In the genomic region with DNA sequence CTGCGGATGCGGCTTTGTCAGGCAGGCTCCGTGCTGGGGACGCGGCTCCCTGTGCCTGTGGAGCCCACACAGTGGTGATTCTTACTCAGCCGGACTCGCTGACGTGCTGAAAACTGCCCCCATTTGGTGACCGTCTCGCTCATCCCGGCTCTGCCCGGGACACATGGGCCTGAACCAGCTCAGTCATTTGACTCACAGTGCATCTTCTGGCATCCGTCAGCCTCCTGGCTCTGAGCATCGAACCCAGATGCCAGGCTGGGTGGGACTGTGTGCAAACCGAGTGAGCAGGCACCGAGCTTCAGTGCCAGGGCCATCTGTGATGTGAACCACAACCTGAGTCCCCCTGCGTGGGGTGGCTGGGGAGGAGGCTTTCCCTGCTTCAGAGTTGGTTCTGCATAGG, we compare ENCODE assay signal across 31 cellular contexts. TPM values are rescaled to one million over a fixed set of nuclear protein-coding genes. Genes with fewer than 3 reads are reported as not detected.
"Had no signal": no experiment of that assay in that cellular context is flagged by ENCODE, and none has a peak within 500 bp of the region (broad histone marks: within the 10 kb centered on the region; RNA-seq: fewer than 3 reads in every experiment).

No MANE protein-coding gene starts in this region.

- H3K4me3 ChIP-seq: body of pancreas, coronary artery, dorsolateral prefrontal cortex, gastrocnemius medialis, heart left ventricle had no signal

- H3K9me3 ChIP-seq: body of pancreas, gastrocnemius medialis, heart left ventricle had no signal

- DNase-seq: activated B cell treated with CpG ODN at 0.5 μM for 24 hours; activated CD4-positive, alpha-beta T cell treated with anti-CD3 and anti-CD28 coated beads for 48 hours; activated CD4-positive, alpha-beta T cell treated with anti-CD3 and anti-CD28 coated beads, Interleukin-2, amount 50 U/mL, for 1 hour; activated CD4-positive, alpha-beta T cell treated with anti-CD3 and anti-CD28 coated beads, Interleukin-2, amount 50 U/mL, for 48 hours; activated CD8-positive, alpha-beta memory T cell treated with anti-CD3 and anti-CD28 coated beads for 24 hours; activated CD8-positive, alpha-beta T cell treated with anti-CD3 and anti-CD28 coated beads for 36 hours; activated effector memory CD4-positive, alpha-beta T cell treated with Interleukin-2 at 50 U/mL for 16 hours; activated gamma-delta T cell treated with Interleukin-2 at 50 U/mL for 16 hours; activated naive CD4-positive, alpha-beta T cell treated with anti-CD3 and anti-CD28 coated beads, Interleukin-2, amount 50 U/mL, for 16 hours; activated naive CD4-positive, alpha-beta T cell treated with Interleukin-2 at 50 U/mL for 16 hours; activated T-cell treated with anti-CD3 and anti-CD28 coated beads, Interleukin-2, amount 50 U/mL, for 4 hours; amniotic stem cell; body of pancreas; effector memory CD4-positive, alpha-beta T cell; endodermal cell; foreskin keratinocyte; gastrocnemius medialis; glutamatergic neuron; heart left ventricle; T-helper 1 cell; T-helper 17 cell; T1000; WERI-Rb-1 had no signal

- H3K4me1 ChIP-seq: foreskin keratinocyte had no signal

- H3K4me1 Mint-ChIP-seq: activated T-helper 17 cell treated with anti-CD3 and anti-CD28 coated beads, Interleukin-2, amount 50 U/mL, for 72 hours had no signal

- H3K27ac ChIP-seq: body of pancreas, coronary artery, foreskin keratinocyte, gastrocnemius medialis, heart left ventricle, WERI-Rb-1 had no signal

- H3K27me3 Mint-ChIP-seq: activated B cell treated with CpG ODN at 0.5 μM for 24 hours; activated CD8-positive, alpha-beta T cell treated with anti-CD3 and anti-CD28 coated beads for 36 hours; activated naive CD8-positive, alpha-beta T cell; activated T-helper 17 cell treated with anti-CD3 and anti-CD28 coated beads, Interleukin-2, amount 50 U/mL, for 72 hours; dendritic cell treated with granulocyte-macrophage colony-stimulating factor and Interleukin-4, amounts not matched to agents 40 ng/mL and 50 ng/mL, for 4 days; T-helper 17 cell had no signal

- H3K9me3 Mint-ChIP-seq: activated B cell treated with CpG ODN at 0.5 μM for 24 hours; activated CD8-positive, alpha-beta T cell treated with anti-CD3 and anti-CD28 coated beads for 36 hours; activated T-cell treated with anti-CD3 and anti-CD28 coated beads, Interleukin-2, amount 50 U/mL, for 4 hours; activated T-helper 17 cell treated with anti-CD3 and anti-CD28 coated beads, Interleukin-2, amount 50 U/mL, for 72 hours; dendritic cell treated with granulocyte-macrophage colony-stimulating factor and Interleukin-4, amounts not matched to agents 40 ng/mL and 50 ng/mL, for 4 days; endodermal cell; T-helper 2 cell treated with Interferon-gamma antibody and Interleukin-4, amounts not matched to agents 5 μg/mL and 100 μg/mL, for 36 hours had no signal

- H3K27ac Mint-ChIP-seq: activated B cell treated with CpG ODN at 0.5 μM for 24 hours; activated CD8-positive, alpha-beta T cell treated with anti-CD3 and anti-CD28 coated beads for 36 hours; activated naive CD8-positive, alpha-beta T cell; activated T-helper 17 cell treated with anti-CD3 and anti-CD28 coated beads, Interleukin-2, amount 50 U/mL, for 72 hours; dendritic cell treated with granulocyte-macrophage colony-stimulating factor and Interleukin-4, amounts not matched to agents 40 ng/mL and 50 ng/mL, for 4 days; endodermal cell; T-helper 17 cell; T-helper 2 cell treated with Interferon-gamma antibody and Interleukin-4, amounts not matched to agents 5 μg/mL and 100 μg/mL, for 36 hours had no signal

- H3K27me3 ChIP-seq: body of pancreas, dorsolateral prefrontal cortex, foreskin keratinocyte, gastrocnemius medialis, heart left ventricle had no signal

- H3K4me3 Mint-ChIP-seq: activated B cell treated with CpG ODN at 0.5 μM for 24 hours; activated CD8-positive, alpha-beta T cell treated with anti-CD3 and anti-CD28 coated beads for 36 hours; activated naive CD8-positive, alpha-beta T cell; activated T-cell treated with anti-CD3 and anti-CD28 coated beads, Interleukin-2, amount 50 U/mL, for 4 hours; activated T-helper 17 cell treated with anti-CD3 and anti-CD28 coated beads, Interleukin-2, amount 50 U/mL, for 72 hours; dendritic cell treated with granulocyte-macrophage colony-stimulating factor and Interleukin-4, amounts not matched to agents 40 ng/mL and 50 ng/mL, for 4 days; endodermal cell; T-helper 17 cell; T-helper 2 cell treated with Interferon-gamma antibody and Interleukin-4, amounts not matched to agents 5 μg/mL and 100 μg/mL, for 36 hours had no signal

RNA-seq across cellular contexts. Expression of a gene that starts 9.5 kb away (rescaled TPM):
- total RNA-seq: activated B cell treated with CpG ODN at 0.5 μM for 24 hours, body of pancreas, epithelial cell of proximal tubule, esophagus mucosa, gastrocnemius medialis, T-helper 17 cell had no signal
- polyA plus RNA-seq: heart left ventricle had no signal

RNA-seq across cellular contexts. Expression of a gene that starts 22.6 kb away (rescaled TPM):
- total RNA-seq: activated B cell treated with CpG ODN at 0.5 μM for 24 hours, body of pancreas, gastrocnemius medialis had no signal
